Comparison of ENCODE assay signal across 10 cellular contexts in genomic region chrX:19863237-19864223, GRCh38. TPM values are rescaled to one million over a fixed set of nuclear protein-coding genes. Genes with fewer than 3 reads are reported as not detected.
DNase-seq lines count a peak whose midpoint lies in the region; ATAC-seq, FAIRE-seq and TF ChIP-seq lines count a peak whose summit lies in the region.
"Had no signal": no experiment of that assay in that cellular context is flagged by ENCODE, and none has a peak within 500 bp of the region (broad histone marks: within the 10 kb centered on the region; RNA-seq: fewer than 3 reads in every experiment).

No MANE protein-coding gene starts in this region.

- H3K4me1 Mint-ChIP-seq in WTC11: peaks cover 53% of the 10 kb centered on the region

- TF ChIP-seq CTCF in heart right ventricle (IDR thresholded peaks at IDR 0.05) (no peak), right atrium auricular region (IDR thresholded peaks at IDR 0.05) (no peak), WTC11 (IDR thresholded peaks at IDR 0.05) (no peak), upper lobe of right lung (IDR thresholded peaks at IDR 0.05) (no peak)

- CTCF ChIA-PET in WTC11 (lab: Charles Lee): interaction anchor here (0.6 to 1.4 kb wide), 2 partner anchors 25 to 106 kb away, joined by 3 read pairs; no protein-coding TSS in a partner anchor

- no peaks in the 10 kb centered on the region for H3K36me3 ChIP-seq in heart right ventricle
- no peaks in the 10 kb centered on the region for H3K36me3 ChIP-seq in right atrium auricular region
- H3K36me3 ChIP-seq in upper lobe of right lung: no peaks in the 10 kb centered on the region

- H3K27ac Mint-ChIP-seq in WTC11: no peak overlapping the region; the same call in 1 of the 2 replicates

- DNase-seq in heart right ventricle (peak in 1 of 2 donors; percentile 18), right atrium auricular region (ENCODE audit: low spot score) (no peak), WTC11 (ENCODE audit: low spot score) (no peak), upper lobe of right lung (no peak), GM19240 (ENCODE audit: insufficient read length, low spot score) (no peak), DMS 273 (lab: John Stamatoyannopoulos, UW; ENCODE audit: unreplicated experiment) (no peak), frontal cortex (ENCODE audit: low spot score in 2 of 2) (no peak)
- DNase-seq: CD4-positive, CD25-positive, alpha-beta regulatory T cell; T-helper 1 cell had no signal

- no peak for FAIRE-seq in frontal cortex (lab: Jason Lieb, UNC)

- ATAC-seq in heart right ventricle: peak in 5 of 8 donors; percentile 14 to 55 (median 35)
- peak; percentile 58 for ATAC-seq in HG03045 (IDR thresholded peaks at IDR 0.05; ENCODE audit: unreplicated experiment)
- ATAC-seq in WTC11: peak; percentile 21
- ATAC-seq in upper lobe of right lung: peak; percentile 46

- intact Hi-C loops in heart right ventricle (cut with DNase I): loop anchor here in 1 of 10 donors (10.0 kb wide), 1 partner anchor 89 kb away; no protein-coding TSS in a partner anchor
- intact Hi-C loops in upper lobe of right lung (cut with DNase I): no loop called here

- H3K4me1 ChIP-seq in heart right ventricle (peaks cover 0 to 61% (median 9%) of the 10 kb centered on the region in 9 donors), right atrium auricular region (no peaks in the 10 kb centered on the region), upper lobe of right lung (no peaks in the 10 kb centered on the region)

- peak overlapping the region in 5 of 10 donors; percentile 20 to 73 (median 34) for H3K27ac ChIP-seq in heart right ventricle
- no peak overlapping the region for H3K27ac ChIP-seq in right atrium auricular region
- peak overlapping the region; percentile 17 for H3K27ac ChIP-seq in upper lobe of right lung

- H3K4me3 Mint-ChIP-seq in WTC11: no peak overlapping the region

- H3K4me3 ChIP-seq in heart right ventricle (no peak overlapping the region), right atrium auricular region (no peak overlapping the region), upper lobe of right lung (no peak overlapping the region)

- WGBS in heart right ventricle, 2 donors: 56 to 63% methylated on average over 11 of the region's 11 CpGs

- H3K36me3 Mint-ChIP-seq in WTC11: no peaks in the 10 kb centered on the region; the same call in 1 of the 2 replicates

- peaks cover 8% of the 10 kb centered on the region for H3K27me3 Mint-ChIP-seq in WTC11 (ENCODE audit: low read depth)
- H3K27me3 Mint-ChIP-seq: CD4-positive, CD25-positive, alpha-beta regulatory T cell had no signal

- H3K9me3 Mint-ChIP-seq in WTC11: no peaks in the 10 kb centered on the region
- H3K9me3 Mint-ChIP-seq: CD4-positive, CD25-positive, alpha-beta regulatory T cell had no signal

- no peaks in the 10 kb centered on the region for H3K9me3 ChIP-seq in heart right ventricle
- H3K9me3 ChIP-seq in right atrium auricular region: no peaks in the 10 kb centered on the region
- H3K9me3 ChIP-seq in upper lobe of right lung: no peaks in the 10 kb centered on the region

- POLR2A ChIA-PET in WTC11 (lab: Charles Lee): no interaction called here

- peaks cover 0 to 7% (median 0%) of the 10 kb centered on the region in 7 donors for H3K27me3 ChIP-seq in heart right ventricle
- H3K27me3 ChIP-seq in right atrium auricular region: no peaks in the 10 kb centered on the region
- H3K27me3 ChIP-seq in upper lobe of right lung: no peaks in the 10 kb centered on the region

TF ChIP-seq in WTC11, 78 proteins besides CTCF, POLR2A, EP300 and RAD21:
- TF ChIP-seq SMAD4 (CRISPR knock-in tag; IDR thresholded peaks at IDR 0.05) (no peak), ZNF121 (CRISPR knock-in tag; IDR thresholded peaks at IDR 0.05) (peak; percentile 90)
TF ChIP-seq in WTC11: peak in this region for 1.

RNA-seq across cellular contexts. Expression of gene SH3KBP1, which starts 23.9 kb away (rescaled TPM):
- total RNA-seq in heart right ventricle (10 to 100 TPM; 18.1 to 59.7 (median 36.7) TPM), right atrium auricular region (10 to 100 TPM in 1 of 2 donors, 1 to 10 TPM in 1; 9.4 to 21.4 TPM), WTC11 (2021) (15.9 to 18.6 TPM (median 18.3 TPM) in 3 replicates), upper lobe of right lung (61.3 TPM), frontal cortex (13.5 TPM)
- polyA plus RNA-seq in heart right ventricle: 10 to 100 TPM in 1 of 2 donors, 1 to 10 TPM in 1; 8.1 to 16.7 TPM
